Comparison of ENCODE assay signal across 1 cellular context in genomic region chr2:222690564-222691200, GRCh38.
A peak's percentile ranks its signal among the peaks of the same experiment; 100 is the strongest.
TF ChIP-seq lines count a peak whose summit lies in the region.

No MANE protein-coding gene starts in this region.

TF ChIP-seq in HepG2, 621 proteins besides CTCF, POLR2A, EP300 and RAD21 (continued from another document and continues in another):
- 0 out of 2 replicates have a peak, but pooled peaks have one; percentile 30 for TF ChIP-seq THAP9 (CRISPR knock-in tag; IDR thresholded peaks at IDR 0.05; ENCODE audit: borderline replicate concordance)
- TF ChIP-seq, protein P1, sequence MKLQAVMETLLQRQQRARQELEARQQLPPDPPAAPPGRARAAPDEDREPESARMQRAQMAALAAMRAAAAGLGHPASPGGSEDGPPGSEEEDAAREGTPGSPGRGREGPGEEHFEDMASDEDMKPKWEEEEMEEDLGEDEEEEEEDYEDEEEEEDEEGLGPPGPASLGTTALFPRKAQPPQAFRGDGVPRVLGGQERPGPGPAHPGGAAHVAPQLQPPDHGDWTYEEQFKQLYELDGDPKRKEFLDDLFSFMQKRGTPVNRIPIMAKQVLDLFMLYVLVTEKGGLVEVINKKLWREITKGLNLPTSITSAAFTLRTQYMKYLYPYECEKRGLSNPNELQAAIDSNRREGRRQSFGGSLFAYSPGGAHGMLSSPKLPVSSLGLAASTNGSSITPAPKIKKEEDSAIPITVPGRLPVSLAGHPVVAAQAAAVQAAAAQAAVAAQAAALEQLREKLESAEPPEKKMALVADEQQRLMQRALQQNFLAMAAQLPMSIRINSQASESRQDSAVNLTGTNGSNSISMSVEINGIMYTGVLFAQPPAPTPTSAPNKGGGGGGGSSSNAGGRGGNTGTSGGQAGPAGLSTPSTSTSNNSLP (IDR thresholded peaks at IDR 0.05; ENCODE audit: low read depth, low read length), result peak; percentile 54; the same call in 1 of the 2 replicates
- TF ChIP-seq TGIF2 (CRISPR knock-in tag; IDR thresholded peaks at IDR 0.05), result peak; percentile 78; the same call in 1 of the 2 replicates
- no peak for TF ChIP-seq CEBPB (IDR thresholded peaks at IDR 0.05; ENCODE audit: borderline replicate concordance, low read depth, low read length)
- peak; percentile 80 for TF ChIP-seq YY1 (IDR thresholded peaks at IDR 0.05; ENCODE audit: insufficient read depth, insufficient replicate concordance, low read depth, low read length)
- TF ChIP-seq ZNF335 (CRISPR knock-in tag; IDR thresholded peaks at IDR 0.05), result peak; percentile 86
- TF ChIP-seq, protein P2, sequence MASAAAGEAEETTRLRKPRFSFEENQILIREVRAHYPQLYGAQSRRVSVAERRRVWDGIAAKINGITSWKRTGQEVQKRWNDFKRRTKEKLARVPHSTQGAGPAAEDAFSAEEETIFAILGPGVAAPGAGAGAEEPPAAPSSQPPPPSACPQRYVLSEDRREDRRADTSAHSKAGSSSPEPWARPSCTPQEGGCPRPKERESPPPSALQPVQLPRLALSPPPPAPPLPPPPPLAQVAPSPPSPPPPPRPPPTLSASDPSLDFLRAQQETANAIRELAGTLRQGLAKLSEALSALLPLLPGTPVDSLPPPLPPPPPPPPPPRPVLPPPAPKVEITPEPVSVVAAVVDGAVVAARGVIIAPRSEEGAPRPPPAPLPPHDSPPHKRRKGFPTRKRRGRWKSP (CRISPR knock-in tag; IDR thresholded peaks at IDR 0.05), result peak; percentile 48; the same call in 1 of the 2 replicates
- TF ChIP-seq, protein P3, sequence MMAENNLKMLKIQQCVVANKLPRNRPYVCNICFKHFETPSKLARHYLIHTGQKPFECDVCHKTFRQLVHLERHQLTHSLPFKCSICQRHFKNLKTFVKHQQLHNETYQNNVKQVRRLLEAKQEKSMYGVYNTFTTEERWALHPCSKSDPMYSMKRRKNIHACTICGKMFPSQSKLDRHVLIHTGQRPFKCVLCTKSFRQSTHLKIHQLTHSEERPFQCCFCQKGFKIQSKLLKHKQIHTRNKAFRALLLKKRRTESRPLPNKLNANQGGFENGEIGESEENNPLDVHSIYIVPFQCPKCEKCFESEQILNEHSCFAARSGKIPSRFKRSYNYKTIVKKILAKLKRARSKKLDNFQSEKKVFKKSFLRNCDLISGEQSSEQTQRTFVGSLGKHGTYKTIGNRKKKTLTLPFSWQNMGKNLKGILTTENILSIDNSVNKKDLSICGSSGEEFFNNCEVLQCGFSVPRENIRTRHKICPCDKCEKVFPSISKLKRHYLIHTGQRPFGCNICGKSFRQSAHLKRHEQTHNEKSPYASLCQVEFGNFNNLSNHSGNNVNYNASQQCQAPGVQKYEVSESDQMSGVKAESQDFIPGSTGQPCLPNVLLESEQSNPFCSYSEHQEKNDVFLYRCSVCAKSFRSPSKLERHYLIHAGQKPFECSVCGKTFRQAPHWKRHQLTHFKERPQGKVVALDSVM (CRISPR knock-in tag; IDR thresholded peaks at IDR 0.05), result no peak
- TF ChIP-seq, protein P4, sequence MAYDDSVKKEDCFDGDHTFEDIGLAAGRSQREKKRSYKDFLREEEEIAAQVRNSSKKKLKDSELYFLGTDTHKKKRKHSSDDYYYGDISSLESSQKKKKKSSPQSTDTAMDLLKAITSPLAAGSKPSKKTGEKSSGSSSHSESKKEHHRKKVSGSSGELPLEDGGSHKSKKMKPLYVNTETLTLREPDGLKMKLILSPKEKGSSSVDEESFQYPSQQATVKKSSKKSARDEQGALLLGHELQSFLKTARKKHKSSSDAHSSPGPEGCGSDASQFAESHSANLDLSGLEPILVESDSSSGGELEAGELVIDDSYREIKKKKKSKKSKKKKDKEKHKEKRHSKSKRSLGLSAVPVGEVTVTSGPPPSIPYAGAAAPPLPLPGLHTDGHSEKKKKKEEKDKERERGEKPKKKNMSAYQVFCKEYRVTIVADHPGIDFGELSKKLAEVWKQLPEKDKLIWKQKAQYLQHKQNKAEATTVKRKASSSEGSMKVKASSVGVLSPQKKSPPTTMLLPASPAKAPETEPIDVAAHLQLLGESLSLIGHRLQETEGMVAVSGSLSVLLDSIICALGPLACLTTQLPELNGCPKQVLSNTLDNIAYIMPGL (CRISPR knock-in tag; IDR thresholded peaks at IDR 0.05; ENCODE audit: borderline replicate concordance in 1 of 2, low read depth in 1 of 2), result peak; percentile 93 to 98
- TF ChIP-seq, protein P5, sequence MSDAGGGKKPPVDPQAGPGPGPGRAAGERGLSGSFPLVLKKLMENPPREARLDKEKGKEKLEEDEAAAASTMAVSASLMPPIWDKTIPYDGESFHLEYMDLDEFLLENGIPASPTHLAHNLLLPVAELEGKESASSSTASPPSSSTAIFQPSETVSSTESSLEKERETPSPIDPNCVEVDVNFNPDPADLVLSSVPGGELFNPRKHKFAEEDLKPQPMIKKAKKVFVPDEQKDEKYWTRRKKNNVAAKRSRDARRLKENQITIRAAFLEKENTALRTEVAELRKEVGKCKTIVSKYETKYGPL (CRISPR knock-in tag; IDR thresholded peaks at IDR 0.05), result no peak
- peak; percentile 96; the same call in 1 of the 2 replicates for TF ChIP-seq ZNF580 (CRISPR knock-in tag; IDR thresholded peaks at IDR 0.05; ENCODE audit: borderline replicate concordance, low read depth)
- no peak for TF ChIP-seq SIX4 (CRISPR knock-in tag; IDR thresholded peaks at IDR 0.05)
- no peak for TF ChIP-seq ZNF142 (CRISPR knock-in tag; IDR thresholded peaks at IDR 0.05)
- no peak for TF ChIP-seq SIX1 (CRISPR knock-in tag; IDR thresholded peaks at IDR 0.05; ENCODE audit: borderline replicate concordance)
- TF ChIP-seq PAXIP1 (CRISPR knock-in tag; conservative IDR thresholded peaks at IDR 0.05), result peak; percentile 40; the same call in 1 of the 2 replicates
- TF ChIP-seq ESRRA (CRISPR knock-in tag; IDR thresholded peaks at IDR 0.05; ENCODE audit: low read depth), result no peak
- TF ChIP-seq, protein P6, sequence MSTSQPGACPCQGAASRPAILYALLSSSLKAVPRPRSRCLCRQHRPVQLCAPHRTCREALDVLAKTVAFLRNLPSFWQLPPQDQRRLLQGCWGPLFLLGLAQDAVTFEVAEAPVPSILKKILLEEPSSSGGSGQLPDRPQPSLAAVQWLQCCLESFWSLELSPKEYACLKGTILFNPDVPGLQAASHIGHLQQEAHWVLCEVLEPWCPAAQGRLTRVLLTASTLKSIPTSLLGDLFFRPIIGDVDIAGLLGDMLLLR (CRISPR knock-in tag; IDR thresholded peaks at IDR 0.05), result no peak
- no peak for TF ChIP-seq ZNF749 (CRISPR knock-in tag; IDR thresholded peaks at IDR 0.05; ENCODE audit: borderline replicate concordance)
- TF ChIP-seq ZNF552 (CRISPR knock-in tag; IDR thresholded peaks at IDR 0.05; ENCODE audit: borderline replicate concordance), result no peak
- TF ChIP-seq HIVEP1 (CRISPR knock-in tag; IDR thresholded peaks at IDR 0.05), result no peak
- 0 out of 2 replicates have a peak, but pooled peaks have one; percentile 45 for TF ChIP-seq ZNF24 (IDR thresholded peaks at IDR 0.05)
- TF ChIP-seq BORCS8-MEF2B (CRISPR knock-in tag; IDR thresholded peaks at IDR 0.05), result no peak
- TF ChIP-seq, protein P7, sequence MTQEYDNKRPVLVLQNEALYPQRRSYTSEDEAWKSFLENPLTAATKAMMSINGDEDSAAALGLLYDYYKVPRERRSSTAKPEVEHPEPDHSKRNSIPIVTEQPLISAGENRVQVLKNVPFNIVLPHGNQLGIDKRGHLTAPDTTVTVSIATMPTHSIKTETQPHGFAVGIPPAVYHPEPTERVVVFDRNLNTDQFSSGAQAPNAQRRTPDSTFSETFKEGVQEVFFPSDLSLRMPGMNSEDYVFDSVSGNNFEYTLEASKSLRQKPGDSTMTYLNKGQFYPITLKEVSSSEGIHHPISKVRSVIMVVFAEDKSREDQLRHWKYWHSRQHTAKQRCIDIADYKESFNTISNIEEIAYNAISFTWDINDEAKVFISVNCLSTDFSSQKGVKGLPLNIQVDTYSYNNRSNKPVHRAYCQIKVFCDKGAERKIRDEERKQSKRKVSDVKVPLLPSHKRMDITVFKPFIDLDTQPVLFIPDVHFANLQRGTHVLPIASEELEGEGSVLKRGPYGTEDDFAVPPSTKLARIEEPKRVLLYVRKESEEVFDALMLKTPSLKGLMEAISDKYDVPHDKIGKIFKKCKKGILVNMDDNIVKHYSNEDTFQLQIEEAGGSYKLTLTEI (CRISPR knock-in tag; conservative IDR thresholded peaks at IDR 0.05), result no peak
- TF ChIP-seq FOSL2 (CRISPR knock-in tag; IDR thresholded peaks at IDR 0.05), result peak; percentile 68
- peak; percentile 100 for TF ChIP-seq SMC3 (IDR thresholded peaks at IDR 0.05; ENCODE audit: low read length)
- peak; percentile 72; the same call in 1 of the 2 replicates for TF ChIP-seq MXD4 (CRISPR knock-in tag; IDR thresholded peaks at IDR 0.05)
- no peak for TF ChIP-seq KAT7 (CRISPR knock-in tag; IDR thresholded peaks at IDR 0.05; ENCODE audit: borderline replicate concordance)
- peak; percentile 90 for TF ChIP-seq ELF3 (CRISPR knock-in tag; IDR thresholded peaks at IDR 0.05)
- no peak for TF ChIP-seq TBX2 (CRISPR knock-in tag; IDR thresholded peaks at IDR 0.05; ENCODE audit: borderline replicate concordance)
- 0 out of 2 replicates have a peak, but pooled peaks have one; percentile 19 for TF ChIP-seq ARHGAP35 (CRISPR knock-in tag; IDR thresholded peaks at IDR 0.05; ENCODE audit: borderline replicate concordance)
- TF ChIP-seq ZNF816 (CRISPR knock-in tag; IDR thresholded peaks at IDR 0.05; ENCODE audit: borderline replicate concordance), result 0 out of 2 replicates have a peak, but pooled peaks have one; percentile 28
